14 cellular contexts compared by ENCODE assay signal in the genomic region with DNA sequence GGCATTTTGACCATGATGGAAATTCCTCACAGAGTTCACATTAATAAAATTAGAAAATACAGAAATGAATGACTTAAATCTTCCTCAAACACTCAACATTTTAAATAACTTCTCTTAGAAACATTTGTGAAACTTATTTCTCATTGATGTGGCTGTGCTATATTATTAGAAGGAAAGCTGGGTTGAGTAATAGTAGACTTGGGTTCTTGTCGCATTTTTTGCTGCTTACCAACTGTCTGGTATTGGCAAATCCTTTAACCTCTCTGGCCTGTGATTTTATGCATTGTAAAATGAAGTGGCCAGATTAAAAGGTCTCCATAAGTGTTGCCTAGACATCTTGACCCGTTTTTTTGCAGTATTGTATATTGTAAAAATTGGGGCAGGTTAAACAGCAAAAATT.
"Had no signal": no experiment of that assay in that cellular context is flagged by ENCODE, and none has a peak within 500 bp of the region (broad histone marks: within the 10 kb centered on the region; RNA-seq: fewer than 3 reads in every experiment).

No MANE protein-coding gene starts in this region.

- H3K9me3 ChIP-seq: gastrocnemius medialis, heart right ventricle had no signal

- H3K27ac ChIP-seq: epithelial cell of prostate, gastrocnemius medialis, heart right ventricle had no signal

- ATAC-seq: effector memory CD8-positive, alpha-beta T cell; gastrocnemius medialis; heart right ventricle; left lobe of liver; stimulated activated naive CD8-positive, alpha-beta T cell treated with anti-CD3 and anti-CD28 coated beads, Interleukin-15, amount 100 ng/mL, for 72 hours had no signal

- H3K4me1 ChIP-seq: gastrocnemius medialis, heart right ventricle had no signal

- H3K4me3 ChIP-seq: gastrocnemius medialis, heart right ventricle had no signal

- DNase-seq: activated T-cell treated with anti-CD3 and anti-CD28 coated beads, Interleukin-2, amount 50 U/mL, for 1 hour; aorta; caudate nucleus; cortex of kidney; effector memory CD8-positive, alpha-beta T cell; gastrocnemius medialis; heart right ventricle; islet precursor cell; stimulated activated CD4-positive, alpha-beta T cell treated with anti-CD3 and anti-CD28 coated beads, Interleukin-15, amount 100 ng/mL, for 24 hours; stimulated activated CD4-positive, alpha-beta T cell treated with anti-CD3 and anti-CD28 coated beads, Interleukin-4, amount 100 ng/mL, for 24 hours; stimulated activated naive CD8-positive, alpha-beta T cell treated with anti-CD3 and anti-CD28 coated beads, Interleukin-15, amount 100 ng/mL, for 72 hours; T-helper 2 cell had no signal

- H3K27me3 ChIP-seq: gastrocnemius medialis, heart right ventricle had no signal
